In the genomic region with DNA sequence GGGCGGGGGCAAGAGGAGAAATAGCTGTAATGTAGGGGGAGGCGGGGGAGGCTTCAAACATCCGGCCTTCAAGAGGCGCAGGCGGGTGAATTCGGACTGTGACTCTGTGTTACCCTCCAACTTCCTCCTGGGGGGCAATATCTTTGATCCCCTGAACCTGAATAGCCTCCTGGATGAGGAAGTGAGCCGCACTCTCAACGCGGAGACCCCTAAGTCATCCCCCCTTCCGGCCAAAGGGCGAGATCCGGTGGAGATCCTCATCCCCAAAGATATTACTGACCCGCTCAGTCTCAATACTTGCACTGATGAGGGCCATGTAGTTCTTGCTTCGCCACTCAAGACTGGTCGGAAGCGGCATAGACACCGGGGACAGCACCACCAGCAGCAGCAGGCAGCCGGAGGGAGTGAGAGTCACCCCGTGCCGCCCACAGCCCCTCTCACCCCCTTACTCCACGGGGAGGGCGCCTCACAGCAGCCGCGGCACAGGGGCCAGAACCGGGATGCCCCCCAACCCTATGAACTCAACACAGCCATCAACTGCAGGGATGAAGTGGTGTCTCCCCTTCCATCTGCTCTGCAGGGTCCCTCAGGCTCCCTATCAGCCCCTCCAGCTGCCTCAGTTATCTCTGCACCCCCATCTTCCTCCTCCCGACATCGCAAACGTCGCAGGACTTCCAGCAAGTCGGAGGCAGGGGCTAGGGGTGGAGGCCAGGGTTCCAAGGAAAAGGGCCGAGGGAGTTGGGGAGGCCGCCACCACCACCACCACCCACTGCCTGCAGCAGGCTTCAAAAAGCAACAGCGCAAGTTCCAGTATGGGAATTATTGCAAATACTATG, we compare ENCODE assay signal across 1 cellular context.
TF ChIP-seq lines count a peak whose summit lies in the region.

No MANE protein-coding gene starts in this region.

TF ChIP-seq in HepG2, 621 proteins besides CTCF, POLR2A, EP300 and RAD21:
- 0 out of 2 replicates have a peak, but pooled peaks have one; percentile 45 for TF ChIP-seq ZC3H13 (CRISPR knock-in tag; IDR thresholded peaks at IDR 0.05)
- 0 out of 2 replicates have a peak, but pooled peaks have one; percentile 47 for TF ChIP-seq ARHGAP35 (CRISPR knock-in tag; IDR thresholded peaks at IDR 0.05; ENCODE audit: borderline replicate concordance)
- TF ChIP-seq AKAP8 (CRISPR knock-in tag; IDR thresholded peaks at IDR 0.05): peak; percentile 73; the same call in 1 of the 2 replicates
- no peak for TF ChIP-seq ZNF496 (CRISPR knock-in tag; IDR thresholded peaks at IDR 0.05; ENCODE audit: insufficient replicate concordance)
- no peak for TF ChIP-seq ATF1 (CRISPR knock-in tag; IDR thresholded peaks at IDR 0.05)
- no peak for TF ChIP-seq PLRG1 (conservative IDR thresholded peaks at IDR 0.05)
- 0 out of 2 replicates have a peak, but pooled peaks have one; percentile 14 for TF ChIP-seq SIN3A (IDR thresholded peaks at IDR 0.05; ENCODE audit: borderline replicate concordance, low read depth, low read length)
- TF ChIP-seq RBFOX2 (IDR thresholded peaks at IDR 0.05; ENCODE audit: low read depth, low read length): peak; percentile 64; the same call in 1 of the 2 replicates
- TF ChIP-seq DRAP1 (CRISPR knock-in tag; IDR thresholded peaks at IDR 0.05): no peak
- TF ChIP-seq DNMT1 (CRISPR knock-in tag; IDR thresholded peaks at IDR 0.05): no peak
- no peak for TF ChIP-seq REL (CRISPR knock-in tag; conservative IDR thresholded peaks at IDR 0.05)
- TF ChIP-seq ZBTB38 (CRISPR knock-in tag; IDR thresholded peaks at IDR 0.05): peak; percentile 91
- TF ChIP-seq ZNF740 (CRISPR knock-in tag; IDR thresholded peaks at IDR 0.05): 0 out of 2 replicates have a peak, but pooled peaks have one; percentile 3
- 0 out of 2 replicates have a peak, but pooled peaks have one; percentile 54 for TF ChIP-seq HINFP (CRISPR knock-in tag; IDR thresholded peaks at IDR 0.05; ENCODE audit: low read depth)
- no peak for TF ChIP-seq ZNF83 (CRISPR knock-in tag; IDR thresholded peaks at IDR 0.05; ENCODE audit: borderline replicate concordance)
- no peak for TF ChIP-seq PTBP1 (IDR thresholded peaks at IDR 0.05; ENCODE audit: low read depth, low read length, poor library complexity, severe bottlenecking)
- no peak for TF ChIP-seq NCOA1 (CRISPR knock-in tag; IDR thresholded peaks at IDR 0.05)
- no peak for TF ChIP-seq ZNF335 (CRISPR knock-in tag; IDR thresholded peaks at IDR 0.05)
